ENCODE assay signal across 7 cellular contexts in genomic region chr2:112275314-112275886, GRCh38. TPM values are rescaled to one million over a fixed set of nuclear protein-coding genes. Genes with fewer than 3 reads are reported as not detected.
DNase-seq lines count a peak whose midpoint lies in the region; ATAC-seq and TF ChIP-seq lines count a peak whose summit lies in the region.

Gene ZC3H6 (plus strand): TSS chr2:112275597. CDS start chr2:112275995, 398 bp downstream.

- H3K27ac ChIP-seq in hepatocyte: peak within 1 kb of the TSS; percentile 100

- peak; percentile 22 for DNase-seq in NCI-H187 treated with DMSO at 0.1 percent for 48 hours (lab: John Stamatoyannopoulos, UW)
- peak; percentile 98 for DNase-seq in T-helper 22 cell (ENCODE audit: low read depth)
- peak; percentile 94 for DNase-seq in astrocyte of the cerebellum (ENCODE audit: low read depth)
- DNase-seq in hepatocyte (ENCODE audit: low spot score): peak; percentile 98
- DNase-seq in retina: peak; percentile 99

- no peak for TF ChIP-seq CTCF in astrocyte of the cerebellum (IDR thresholded peaks at IDR 0.05; ENCODE audit: low read depth, low read length, missing control alignments)
- no peak for TF ChIP-seq CTCF in hepatocyte (IDR thresholded peaks at IDR 0.05; ENCODE audit: poor library complexity)

- in situ Hi-C loops in astrocyte of the cerebellum (cut with HindIII; ENCODE audit: low sequenced_read_pairs): no loop called here

- H3K36me3 ChIP-seq in hepatocyte (replicated peaks; ENCODE audit: insufficient read depth, low read depth): no peaks in the 10 kb centered on the region

- H2AFZ ChIP-seq in hepatocyte: peak within 1 kb of the TSS; percentile 72

- H3K4me1 ChIP-seq in hepatocyte (ENCODE audit: insufficient read depth): no peaks in the 10 kb centered on the region

- peak; percentile 93 for ATAC-seq in GM18499 (IDR thresholded peaks at IDR 0.05; ENCODE audit: insufficient read depth, unreplicated experiment)
- peak; percentile 94 for ATAC-seq in HG02943 (IDR thresholded peaks at IDR 0.05; ENCODE audit: low read depth, unreplicated experiment)

- peaks cover 5% of the 10 kb centered on the region for H3K79me2 ChIP-seq in hepatocyte

- WGBS in hepatocyte (ENCODE audit: low lambda C conversion rate, missing lambda C conversion rate): under 1% methylated on average over 49 of the region's 59 CpGs

- H4K20me1 ChIP-seq in hepatocyte (ENCODE audit: insufficient read depth, poor library complexity, severe bottlenecking): no peaks in the 10 kb centered on the region

- no peaks in the 10 kb centered on the region for H3K9me2 ChIP-seq in hepatocyte (replicated peaks; ENCODE audit: insufficient read depth)

- H3K4me2 ChIP-seq in hepatocyte: peak within 1 kb of the TSS; percentile 78

- H3K4me3 ChIP-seq in astrocyte of the cerebellum (ENCODE audit: low read depth, low read length) (peak within 1 kb of the TSS; percentile 91), hepatocyte (peak within 1 kb of the TSS; percentile 82)

- no peaks in the 10 kb centered on the region for H3K9me3 ChIP-seq in hepatocyte (ENCODE audit: low read depth)

- H3K27me3 ChIP-seq in hepatocyte: no peaks in the 10 kb centered on the region

RNA-seq across cellular contexts. Expression of gene ZC3H6, which starts in this region (rescaled TPM):
- total RNA-seq in hepatocyte: 3.7 and 4.5 TPM in 2 replicates
- 1.5 and 1.9 TPM in 2 replicates for polyA plus RNA-seq in hepatocyte

Comparison
In these comparisons a context has a peak if more than half of its experiments do, and no peak if none do; other contexts are left out.
1. Peak in every context shown above with its lines: DNase-seq, ATAC-seq, H3K4me3 ChIP-seq and H3K27ac ChIP-seq.
2. DNase-seq: peak in every context shown above with its lines; median percentile 99 in retina; 98 in T-helper 22 cell; 98 in hepatocyte; 94 in astrocyte of the cerebellum; 22 in NCI-H187 treated with DMSO at 0.1 percent for 48 hours.